In genomic region chr11:119384332-119384731, GRCh38 we compare ENCODE assay signal across 1 cellular context.
TF ChIP-seq lines count a peak whose summit lies in the region.

No MANE protein-coding gene starts in this region.

TF ChIP-seq in K562, 482 proteins besides CTCF, POLR2A, EP300 and RAD21:
- no peak for TF ChIP-seq PBX2 (CRISPR knock-in tag; IDR thresholded peaks at IDR 0.05; ENCODE audit: low read depth)
- peak; percentile 70 for TF ChIP-seq PBX2 (tag; conservative IDR thresholded peaks at IDR 0.05; ENCODE audit: low read depth)
- no peak for TF ChIP-seq RNF219 (CRISPR knock-in tag; IDR thresholded peaks at IDR 0.05)
- TF ChIP-seq PHF20 (IDR thresholded peaks at IDR 0.05; ENCODE audit: partially characterized antibody): no peak
- no peak for TF ChIP-seq PKNOX1 (IDR thresholded peaks at IDR 0.05)
- TF ChIP-seq KLF10 (CRISPR knock-in tag; IDR thresholded peaks at IDR 0.05): no peak
- no peak for TF ChIP-seq ZNF668 (CRISPR knock-in tag; IDR thresholded peaks at IDR 0.05)
- TF ChIP-seq MYNN (IDR thresholded peaks at IDR 0.05): no peak
- TF ChIP-seq MYNN (CRISPR knock-in tag; IDR thresholded peaks at IDR 0.05): no peak
- TF ChIP-seq MCM7 (IDR thresholded peaks at IDR 0.05): no peak
- no peak for TF ChIP-seq SMAD4 (CRISPR knock-in tag; conservative IDR thresholded peaks at IDR 0.05)
- no peak for TF ChIP-seq ZNF146 (CRISPR knock-in tag; IDR thresholded peaks at IDR 0.05; ENCODE audit: unreplicated experiment)
- no peak for TF ChIP-seq SIN3A (IDR thresholded peaks at IDR 0.05; ENCODE audit: borderline replicate concordance in 2 of 2, control insufficient read depth in 1 of 2, low read depth in 2 of 2, low read length in 2 of 2)
- no peak for TF ChIP-seq SP2 (IDR thresholded peaks at IDR 0.05; ENCODE audit: extremely low read depth, low read depth, low read length, poor library complexity, severe bottlenecking)
- TF ChIP-seq MEIS2 (IDR thresholded peaks at IDR 0.05; ENCODE audit: partially characterized antibody): peak; percentile 41
- TF ChIP-seq MTA3 (IDR thresholded peaks at IDR 0.05; ENCODE audit: borderline replicate concordance): no peak
- TF ChIP-seq BCL6 (CRISPR knock-in tag; IDR thresholded peaks at IDR 0.05): no peak
- TF ChIP-seq SOX6 (IDR thresholded peaks at IDR 0.05): no peak
